ENCODE assay signal across 13 cellular contexts in genomic region chr12:57218030-57218853, GRCh38. TPM values are rescaled to one million over a fixed set of nuclear protein-coding genes. Genes with fewer than 3 reads are reported as not detected.
A peak's percentile ranks its signal among the peaks of the same experiment; 100 is the strongest.
DNase-seq lines count a peak whose midpoint lies in the region; ATAC-seq and TF ChIP-seq lines count a peak whose summit lies in the region.
"Had no signal": no experiment of that assay in that cellular context is flagged by ENCODE, and none has a peak within 500 bp of the region (broad histone marks: within the 10 kb centered on the region; RNA-seq: fewer than 3 reads in every experiment).

No MANE protein-coding gene starts in this region.

- no peak overlapping the region for H3K4me3 ChIP-seq in Caco-2 (ENCODE audit: low read depth, low read length)
- H3K4me3 ChIP-seq in mesendoderm (ENCODE audit: low read length), result no peak overlapping the region

- H3K18ac ChIP-seq in mesendoderm (ENCODE audit: low read length), result no peak overlapping the region

- H3K9me3 ChIP-seq in Caco-2, result no peaks in the 10 kb centered on the region
- H3K9me3 ChIP-seq: MG63, Peyer's patch, tibial artery had no signal

- no peaks in the 10 kb centered on the region for H3K9me3 Mint-ChIP-seq in Caco-2 (ENCODE audit: unreplicated experiment)
- no peaks in the 10 kb centered on the region for H3K9me3 Mint-ChIP-seq in activated T-helper 2 cell treated with anti-CD3 and anti-CD28 coated beads, Interferon-gamma antibody, Interleukin-2, Interleukin-4, amounts not matched to agents 10 μg/mL and 5 μg/mL and 100 μg/mL, durations not matched to agents 14 hours and 24 hours and 36 hours
- no peaks in the 10 kb centered on the region for H3K9me3 Mint-ChIP-seq in nephron

- no peak overlapping the region for H3K4ac ChIP-seq in mesendoderm (ENCODE audit: low read depth, low read length)

- H3K36me3 ChIP-seq in Caco-2 (ENCODE audit: control insufficient read depth, insufficient read depth, low read length) (no peaks in the 10 kb centered on the region; the same call in 1 of the 2 replicates), mesendoderm (ENCODE audit: control insufficient read depth, insufficient read depth, low read length) (no peaks in the 10 kb centered on the region)
- H3K36me3 ChIP-seq: Peyer's patch, tibial artery had no signal

- no peaks in the 10 kb centered on the region for H3K79me1 ChIP-seq in mesendoderm (ENCODE audit: low read length)

- no peak overlapping the region for H3K56ac ChIP-seq in mesendoderm (ENCODE audit: low read length)

- H4K5ac ChIP-seq in mesendoderm (ENCODE audit: low read length), result no peak overlapping the region

- H3K4me1 ChIP-seq in Caco-2, result peaks cover 20% of the 10 kb centered on the region
- H3K4me1 ChIP-seq in mesendoderm (ENCODE audit: control insufficient read depth, low read depth, low read length), result no peaks in the 10 kb centered on the region

- H2BK5ac ChIP-seq in mesendoderm (ENCODE audit: low read length), result no peak overlapping the region

- H4K8ac ChIP-seq in mesendoderm (ENCODE audit: low read depth, low read length), result no peak overlapping the region

- no peak for TF ChIP-seq RAD21 in Ishikawa (IDR thresholded peaks at IDR 0.05; ENCODE audit: low read depth)

- H3K4me3 Mint-ChIP-seq in Caco-2 (ENCODE audit: unreplicated experiment) (peak overlapping the region; percentile 82), nephron (peak overlapping the region; percentile 87 to 91 (median 88))
- peak overlapping the region; percentile 6 for H3K4me3 Mint-ChIP-seq in activated T-helper 2 cell treated with anti-CD3 and anti-CD28 coated beads, Interferon-gamma antibody, Interleukin-2, Interleukin-4, amounts not matched to agents 10 μg/mL and 5 μg/mL and 100 μg/mL, durations not matched to agents 14 hours and 24 hours and 36 hours (ENCODE audit: low read depth)

- no peak overlapping the region for H2AK5ac ChIP-seq in mesendoderm (ENCODE audit: low read length)

- BruUV-seq in Caco-2 (replicated peaks; lab: Mats Ljungman, UMichigan), result TSS peak; percentile 3

- no peak overlapping the region for H3K9ac ChIP-seq in mesendoderm (ENCODE audit: low read length)

- H3K27me3 Mint-ChIP-seq in Caco-2 (ENCODE audit: insufficient read depth, unreplicated experiment) (peaks cover 27% of the 10 kb centered on the region), nephron (ENCODE audit: low read depth) (peaks cover 86% of the 10 kb centered on the region)
- H3K27me3 Mint-ChIP-seq in activated T-helper 2 cell treated with anti-CD3 and anti-CD28 coated beads, Interferon-gamma antibody, Interleukin-2, Interleukin-4, amounts not matched to agents 10 μg/mL and 5 μg/mL and 100 μg/mL, durations not matched to agents 14 hours and 24 hours and 36 hours (ENCODE audit: low read depth), result peaks cover 83% of the 10 kb centered on the region

- intact Hi-C loops in Caco-2 (cut with micrococcal nuclease; ENCODE audit: unreplicated experiment), result no loop called here
- intact Hi-C loops in activated T-helper 2 cell treated with anti-CD3 and anti-CD28 coated beads, Interferon-gamma antibody, Interleukin-2, Interleukin-4, amounts not matched to agents 10 μg/mL and 5 μg/mL and 100 μg/mL, durations not matched to agents 14 hours and 24 hours and 36 hours (cut with micrococcal nuclease), result no loop called here

- no peak overlapping the region for H2BK15ac ChIP-seq in mesendoderm (replicated peaks; ENCODE audit: low read depth)

- H3K79me2 ChIP-seq in mesendoderm (ENCODE audit: control insufficient read depth, insufficient read depth, low read length), result no peaks in the 10 kb centered on the region

- no CpG with 5 or more reads among the region's 5 CpGs for WGBS in mesendoderm (ENCODE audit: extremely low coverage, insufficient coverage, low lambda C conversion rate)

- H3K27ac ChIP-seq in mesendoderm (ENCODE audit: low read depth, low read length), result no peak overlapping the region
- H3K27ac ChIP-seq: Peyer's patch, tibial artery had no signal

- H2BK120ac ChIP-seq in mesendoderm (ENCODE audit: low read depth, low read length), result no peak overlapping the region

- no peak overlapping the region for H3K23ac ChIP-seq in mesendoderm (ENCODE audit: low read length)

- H3K27ac Mint-ChIP-seq in Caco-2 (ENCODE audit: unreplicated experiment) (no peak overlapping the region), nephron (peak overlapping the region in 2 of 3 experiments; percentile 14 to 70)
- no peak overlapping the region for H3K27ac Mint-ChIP-seq in activated T-helper 2 cell treated with anti-CD3 and anti-CD28 coated beads, Interferon-gamma antibody, Interleukin-2, Interleukin-4, amounts not matched to agents 10 μg/mL and 5 μg/mL and 100 μg/mL, durations not matched to agents 14 hours and 24 hours and 36 hours

- CTCF ChIA-PET in Caco-2 (lab: Charles Lee), result interaction anchor here (0.7 to 2.0 kb wide), 5 partner anchors 8 to 25 kb away, joined by 3 to 12 read pairs (median 6); partner anchors contain the start of gene SHMT2

- H3K36me3 Mint-ChIP-seq in Caco-2 (ENCODE audit: insufficient read depth, unreplicated experiment), result peaks cover 27% of the 10 kb centered on the region
- H3K36me3 Mint-ChIP-seq in activated T-helper 2 cell treated with anti-CD3 and anti-CD28 coated beads, Interferon-gamma antibody, Interleukin-2, Interleukin-4, amounts not matched to agents 10 μg/mL and 5 μg/mL and 100 μg/mL, durations not matched to agents 14 hours and 24 hours and 36 hours (ENCODE audit: low read depth), result no peaks in the 10 kb centered on the region
- H3K36me3 Mint-ChIP-seq in nephron (ENCODE audit: low read depth), result no peaks in the 10 kb centered on the region

- DNase-seq in Caco-2 (no peak), mesendoderm (no peak)
- DNase-seq in activated T-helper 2 cell treated with anti-CD3 and anti-CD28 coated beads, Interferon-gamma antibody, Interleukin-2, Interleukin-4, amounts not matched to agents 10 μg/mL and 5 μg/mL and 100 μg/mL, durations not matched to agents 14 hours and 24 hours and 36 hours (ENCODE audit: low spot score), result no peak
- DNase-seq: activated CD8-positive, alpha-beta memory T cell treated with anti-CD3 and anti-CD28 coated beads, Interleukin-2, amount 50 U/mL, for 48 hours; amniotic stem cell; DMS153; Peyer's patch; tibial artery had no signal

- peaks cover 10% of the 10 kb centered on the region for H3K27me3 ChIP-seq in Caco-2 (replicated peaks; ENCODE audit: control insufficient read depth, insufficient read depth, low read length)
- H3K27me3 ChIP-seq in mesendoderm (ENCODE audit: insufficient read depth, low read length, poor library complexity), result peaks cover 69% of the 10 kb centered on the region

- POLR2A ChIA-PET in Caco-2 (lab: Charles Lee), result interaction anchor here (0.6 to 4.5 kb wide), 2 partner anchors 11 to 203 kb away, joined by 9 to 26 read pairs; partner anchors contain the start of gene SHMT2

- no peak for ATAC-seq in GM19463 (IDR thresholded peaks at IDR 0.05; ENCODE audit: unreplicated experiment)
- ATAC-seq in HG03097 (IDR thresholded peaks at IDR 0.05; ENCODE audit: low FRiP score, unreplicated experiment), result no peak

- TF ChIP-seq CTCF in Caco-2 (IDR thresholded peaks at IDR 0.05; ENCODE audit: insufficient read depth in 1 of 2, low read depth in 1 of 2, low read length in 1 of 2, severe bottlenecking in 1 of 2, unreplicated experiment in 1 of 2), result no peak
- no peak for TF ChIP-seq CTCF in nephron (IDR thresholded peaks at IDR 0.05; ENCODE audit: unreplicated experiment in 3 of 3)

- H3K4me1 Mint-ChIP-seq in Caco-2 (ENCODE audit: low read depth, unreplicated experiment) (peaks cover 35% of the 10 kb centered on the region), nephron (peaks cover 73% of the 10 kb centered on the region)
- peaks cover 48% of the 10 kb centered on the region for H3K4me1 Mint-ChIP-seq in activated T-helper 2 cell treated with anti-CD3 and anti-CD28 coated beads, Interferon-gamma antibody, Interleukin-2, Interleukin-4, amounts not matched to agents 10 μg/mL and 5 μg/mL and 100 μg/mL, durations not matched to agents 14 hours and 24 hours and 36 hours (ENCODE audit: low read depth)

- H3K4me2 ChIP-seq in mesendoderm (ENCODE audit: low read length), result no peak overlapping the region

- no peak for TF ChIP-seq EP300 in Ishikawa (IDR thresholded peaks at IDR 0.05; ENCODE audit: borderline replicate concordance)

TF ChIP-seq in Ishikawa, 13 proteins besides CTCF, POLR2A, EP300 and RAD21:
- TF ChIP-seq ZBTB7A (IDR thresholded peaks at IDR 0.05; ENCODE audit: low read depth) (peak; percentile 51; the same call in 1 of the 2 replicates), TEAD4 (IDR thresholded peaks at IDR 0.05) (no peak)

RNA-seq across cellular contexts. Expression of gene NXPH4, which starts 1.6 kb away (rescaled TPM):
- total RNA-seq in Caco-2 (2022), result 10.0 and 10.6 TPM in 2 replicates
- 0.82 and 0.90 TPM in 2 replicates for total RNA-seq in activated T-helper 2 cell treated with anti-CD3 and anti-CD28 coated beads, Interferon-gamma antibody, Interleukin-2, Interleukin-4, amounts not matched to agents 10 μg/mL and 5 μg/mL and 100 μg/mL, durations not matched to agents 14 hours and 24 hours and 36 hours
- 0.52 TPM for polyA plus RNA-seq in mesendoderm (2013, experiment 1 of 2)
- polyA plus RNA-seq in mesendoderm (2013, experiment 2 of 2), result 0.42 TPM
- total RNA-seq: Peyer's patch had no signal

RNA-seq across cellular contexts. Expression of gene SHMT2, which starts 11.3 kb away (rescaled TPM):
- 387 and 466 TPM in 2 replicates for total RNA-seq in Caco-2 (2022)
- total RNA-seq in activated T-helper 2 cell treated with anti-CD3 and anti-CD28 coated beads, Interferon-gamma antibody, Interleukin-2, Interleukin-4, amounts not matched to agents 10 μg/mL and 5 μg/mL and 100 μg/mL, durations not matched to agents 14 hours and 24 hours and 36 hours, result 295 and 307 TPM in 2 replicates
- 223 TPM for polyA plus RNA-seq in mesendoderm (2013, experiment 1 of 2)
- 222 TPM for polyA plus RNA-seq in mesendoderm (2013, experiment 2 of 2)

RNA-seq across cellular contexts. Expression of gene STAC3, which starts 32.7 kb away (rescaled TPM):
- total RNA-seq in Caco-2 (2022), result 0.70 and 1.3 TPM in 2 replicates
- 5.6 and 6.1 TPM in 2 replicates for total RNA-seq in activated T-helper 2 cell treated with anti-CD3 and anti-CD28 coated beads, Interferon-gamma antibody, Interleukin-2, Interleukin-4, amounts not matched to agents 10 μg/mL and 5 μg/mL and 100 μg/mL, durations not matched to agents 14 hours and 24 hours and 36 hours
- polyA plus RNA-seq in mesendoderm (2013, experiment 1 of 2), result 0.24 TPM
- 0.42 TPM for polyA plus RNA-seq in mesendoderm (2013, experiment 2 of 2)

Comparison
In these comparisons a context has a peak if more than half of its experiments do, and no peak if none do; other contexts are left out.
1. H3K27ac Mint-ChIP-seq: peak in nephron (2 of 3); none in Caco-2 (single experiment) and activated T-helper 2 cell treated with anti-CD3 and anti-CD28 coated beads, Interferon-gamma antibody, Interleukin-2, Interleukin-4, amounts not matched to agents 10 μg/mL and 5 μg/mL and 100 μg/mL, durations not matched to agents 14 hours and 24 hours and 36 hours (single experiment).
2. H3K4me3 Mint-ChIP-seq: peak in every context shown above with its lines; median percentile 88 in nephron; 82 in Caco-2; 6 in activated T-helper 2 cell treated with anti-CD3 and anti-CD28 coated beads, Interferon-gamma antibody, Interleukin-2, Interleukin-4, amounts not matched to agents 10 μg/mL and 5 μg/mL and 100 μg/mL, durations not matched to agents 14 hours and 24 hours and 36 hours.